ENCODE assay signal across 8 cellular contexts in the genomic region with DNA sequence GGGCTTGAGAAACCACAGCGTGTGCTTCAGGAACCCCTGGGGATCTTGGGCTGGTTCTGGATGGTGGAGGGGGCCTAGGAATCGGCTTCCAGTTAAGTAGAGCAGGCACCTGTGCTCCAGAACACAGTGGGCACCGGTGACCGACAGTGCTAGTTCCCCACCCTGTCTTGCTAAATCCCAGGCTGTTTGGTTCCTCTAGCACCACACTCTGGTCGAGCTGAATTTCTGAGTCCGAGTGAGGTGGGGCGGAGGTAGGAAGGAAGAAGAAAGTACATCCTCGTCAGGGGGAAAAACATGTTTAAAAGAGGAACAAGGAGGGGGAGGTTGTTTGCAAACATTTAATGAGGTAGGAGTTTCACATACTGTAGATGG. TPM values are rescaled to one million over a fixed set of nuclear protein-coding genes. Genes with fewer than 3 reads are reported as not detected.
DNase-seq lines count a peak whose midpoint lies in the region; ATAC-seq and TF ChIP-seq lines count a peak whose summit lies in the region.

No MANE protein-coding gene starts in this region.

- no peak overlapping the region for H3K27ac ChIP-seq in prostate gland

- no peaks in the 10 kb centered on the region for H3K27me3 ChIP-seq in prostate gland (replicated peaks; ENCODE audit: insufficient read depth)

- H3K4me3 ChIP-seq in GM08714 (ENCODE audit: low read length) = peak overlapping the region; percentile 31; the same call in 1 of the 2 replicates
- no peak overlapping the region for H3K4me3 ChIP-seq in mucosa of descending colon
- no peak overlapping the region for H3K4me3 ChIP-seq in prostate gland

- H3K27ac Mint-ChIP-seq in activated naive CD8-positive, alpha-beta T cell = peak overlapping the region; percentile 97

- H3K4me1 Mint-ChIP-seq in activated naive CD8-positive, alpha-beta T cell (ENCODE audit: low read depth) = peaks cover 78% of the 10 kb centered on the region

- no peaks in the 10 kb centered on the region for H3K9me3 ChIP-seq in mucosa of descending colon
- H3K9me3 ChIP-seq in prostate gland = no peaks in the 10 kb centered on the region

- no peak for TF ChIP-seq CTCF in mucosa of descending colon (IDR thresholded peaks at IDR 0.05)
- no peak for TF ChIP-seq CTCF in prostate gland (IDR thresholded peaks at IDR 0.05)

- H3K36me3 Mint-ChIP-seq in activated naive CD8-positive, alpha-beta T cell = no peaks in the 10 kb centered on the region

- ATAC-seq in GM21381 (IDR thresholded peaks at IDR 0.05; ENCODE audit: unreplicated experiment) (peak; percentile 35), HG03558 (IDR thresholded peaks at IDR 0.05; ENCODE audit: extremely low read depth, unreplicated experiment) (peak; percentile 9), mucosa of descending colon (peak; percentile 16)

- intact Hi-C loops in mucosa of descending colon (cut with DNase I, micrococcal nuclease) (no loop called here), prostate gland (cut with DNase I) (no loop called here)

- H3K4me1 ChIP-seq in mucosa of descending colon (ENCODE audit: low read depth) (peaks cover 32% of the 10 kb centered on the region), prostate gland (replicated peaks) (no peaks in the 10 kb centered on the region)

- H3K4me3 Mint-ChIP-seq in activated naive CD8-positive, alpha-beta T cell = peak overlapping the region; percentile 80

- TF ChIP-seq POLR2A in prostate gland (IDR thresholded peaks at IDR 0.05) = no peak

- H3K36me3 ChIP-seq in mucosa of descending colon (ENCODE audit: low read depth) (no peaks in the 10 kb centered on the region), prostate gland (no peaks in the 10 kb centered on the region)

- WGBS in prostate gland = 91% methylated on average over 8 of the region's 8 CpGs

- peak in 1 of 3 donors; percentile 64 for DNase-seq in mucosa of descending colon
- DNase-seq in cerebellar cortex (ENCODE audit: low spot score) = no peak
- no peak for DNase-seq in NCI-H2171 (lab: John Stamatoyannopoulos, UW)
- no peak for DNase-seq in prostate gland (ENCODE audit: low spot score)

- H3K27me3 Mint-ChIP-seq in activated naive CD8-positive, alpha-beta T cell = no peaks in the 10 kb centered on the region

- no peaks in the 10 kb centered on the region for H3K9me3 Mint-ChIP-seq in activated naive CD8-positive, alpha-beta T cell (ENCODE audit: low read depth)

RNA-seq across cellular contexts. Expression of a gene that starts 29.1 kb away (rescaled TPM):
- total RNA-seq in mucosa of descending colon (10 to 100 TPM in 2 of 3 donors, 1 to 10 TPM in 1; 4.4 to 11.2 (median 10.5) TPM), prostate gland (10 to 100 TPM in 1 of 2 donors, 1 to 10 TPM in 1; 6.9 to 24.5 TPM)
